In genomic region chrX:20670611-20671010, GRCh38 we compare ENCODE assay signal across 23 cellular contexts.
"Had no signal": no experiment of that assay in that cellular context is flagged by ENCODE, and none has a peak within 500 bp of the region (broad histone marks: within the 10 kb centered on the region; RNA-seq: fewer than 3 reads in every experiment).

No MANE protein-coding gene starts in this region.

- H3K4me1 ChIP-seq: lower lobe of right lung, psoas muscle, sigmoid colon, testis, tibial artery had no signal

- H3K27ac ChIP-seq: lower lobe of right lung, ovary, psoas muscle, sigmoid colon, testis, tibial artery had no signal

- H3K4me3 Mint-ChIP-seq: immature natural killer cell; natural killer cell; stimulated activated memory B cell treated with anti-CD40 and anti-IgM and Interleukin-4, amounts not matched to agents 10 μg/mL and 1 μg/mL and 100 μg/mL, for 72 hours; type B pancreatic cell had no signal

- DNase-seq: cortex of kidney; hypothalamus; immature natural killer cell; islet precursor cell; kidney glomerular epithelial cell; left ventricle myocardium superior; lower lobe of right lung; natural killer cell; occipital lobe; ovary; posterior cingulate gyrus; psoas muscle; right cardiac atrium; sigmoid colon; stimulated activated CD4-positive, alpha-beta T cell treated with anti-CD3 and anti-CD28 coated beads, Interleukin-2, amount 100 ng/mL, for 24 hours; stimulated activated CD4-positive, alpha-beta T cell treated with anti-CD3 and anti-CD28 coated beads, Interleukin-4, amount 100 ng/mL, for 24 hours; stimulated activated naive CD8-positive, alpha-beta T cell treated with anti-CD3 and anti-CD28 coated beads, Interleukin-15, Interleukin-2, amounts not matched to agents 100 U/mL and 50 U/mL, for 24 hours; substantia nigra; testis; tibial artery had no signal

- H3K36me3 Mint-ChIP-seq: immature natural killer cell; natural killer cell; stimulated activated memory B cell treated with anti-CD40 and anti-IgM and Interleukin-4, amounts not matched to agents 10 μg/mL and 1 μg/mL and 100 μg/mL, for 72 hours; type B pancreatic cell had no signal

- H3K4me3 ChIP-seq: lower lobe of right lung, ovary, psoas muscle, sigmoid colon, testis, tibial artery had no signal

- ATAC-seq: left ventricle myocardium superior; lower lobe of right lung; natural killer cell; psoas muscle; right cardiac atrium; stimulated activated memory B cell treated with anti-CD40 and anti-IgM and Interleukin-4, amounts not matched to agents 10 μg/mL and 1 μg/mL and 100 μg/mL, for 72 hours; stimulated activated naive CD8-positive, alpha-beta T cell treated with anti-CD3 and anti-CD28 coated beads, Interleukin-15, Interleukin-2, amounts not matched to agents 100 U/mL and 50 U/mL, for 24 hours had no signal

- H3K27ac Mint-ChIP-seq: immature natural killer cell; natural killer cell; stimulated activated memory B cell treated with anti-CD40 and anti-IgM and Interleukin-4, amounts not matched to agents 10 μg/mL and 1 μg/mL and 100 μg/mL, for 72 hours; type B pancreatic cell had no signal

- H3K27me3 Mint-ChIP-seq: stimulated activated memory B cell treated with anti-CD40 and anti-IgM and Interleukin-4, amounts not matched to agents 10 μg/mL and 1 μg/mL and 100 μg/mL, for 72 hours; type B pancreatic cell had no signal

- H3K36me3 ChIP-seq: lower lobe of right lung, ovary, sigmoid colon, tibial artery had no signal

- H3K4me1 Mint-ChIP-seq: immature natural killer cell; natural killer cell; stimulated activated memory B cell treated with anti-CD40 and anti-IgM and Interleukin-4, amounts not matched to agents 10 μg/mL and 1 μg/mL and 100 μg/mL, for 72 hours had no signal

- FAIRE-seq: frontal cortex had no signal

- H3K9me3 ChIP-seq: lower lobe of right lung, ovary, psoas muscle, sigmoid colon, testis, tibial artery had no signal

- H3K9me3 Mint-ChIP-seq: natural killer cell; stimulated activated memory B cell treated with anti-CD40 and anti-IgM and Interleukin-4, amounts not matched to agents 10 μg/mL and 1 μg/mL and 100 μg/mL, for 72 hours; type B pancreatic cell had no signal

- H3K27me3 ChIP-seq: ovary, sigmoid colon, testis, tibial artery had no signal
